In genomic region chr22:42904049-42904448, GRCh38 we compare ENCODE assay signal across 16 cellular contexts. TPM values are rescaled to one million over a fixed set of nuclear protein-coding genes. Genes with fewer than 3 reads are reported as not detected.
DNase-seq lines count a peak whose midpoint lies in the region; ATAC-seq, FAIRE-seq and TF ChIP-seq lines count a peak whose summit lies in the region.
"Had no signal": no experiment of that assay in that cellular context is flagged by ENCODE, and none has a peak within 500 bp of the region (broad histone marks: within the 10 kb centered on the region; RNA-seq: fewer than 3 reads in every experiment).

No MANE protein-coding gene starts in this region.

- 88 to 100% methylated on average over 6 to 12 of the region's 12 CpGs for WGBS in endodermal cell (ENCODE audit: insufficient coverage in 1 of 2, insufficient read length in 1 of 2), 2 experiments

- H3K4me3 Mint-ChIP-seq in endodermal cell (no peak overlapping the region), neural crest cell (no peak overlapping the region)

- peaks cover 26% of the 10 kb centered on the region for H3K36me3 ChIP-seq in endodermal cell (ENCODE audit: control insufficient read depth, insufficient read depth, low read length)

- TF ChIP-seq CTCF in endodermal cell (conservative IDR thresholded peaks at IDR 0.05) (no peak), neural crest cell (conservative IDR thresholded peaks at IDR 0.05) (no peak)

- no peak for TF ChIP-seq POLR2A in GM12892 (IDR thresholded peaks at IDR 0.05; ENCODE audit: low read depth, low read length)

- no peaks in the 10 kb centered on the region for H3K27me3 ChIP-seq in endodermal cell (ENCODE audit: control insufficient read depth, insufficient read depth, low read length, poor library complexity, severe bottlenecking)

- H3K36me3 Mint-ChIP-seq in endodermal cell (ENCODE audit: low read depth) (peaks cover 14% of the 10 kb centered on the region), neural crest cell (ENCODE audit: low read depth) (peaks cover 5% of the 10 kb centered on the region)

- intact Hi-C loops in left ventricle myocardium superior (cut with micrococcal nuclease) (no loop called here), Right ventricle myocardium superior (cut with DNase I) (no loop called here)

- peaks cover 29% of the 10 kb centered on the region for H3K4me1 Mint-ChIP-seq in endodermal cell
- H3K4me1 Mint-ChIP-seq in neural crest cell, result peaks cover 58% of the 10 kb centered on the region

- no peaks in the 10 kb centered on the region for H3K9me3 Mint-ChIP-seq in endodermal cell
- no peaks in the 10 kb centered on the region for H3K9me3 Mint-ChIP-seq in neural crest cell

- H3K9ac ChIP-seq in endodermal cell (ENCODE audit: extremely low read depth, low read length, poor library complexity, severe bottlenecking), result no peak overlapping the region

- H3K4me1 ChIP-seq in endodermal cell (ENCODE audit: control insufficient read depth, insufficient read depth, low read length), result peaks cover 6% of the 10 kb centered on the region

- DNase-seq in left ventricle myocardium superior (peak; percentile 27), Right ventricle myocardium superior (no peak), endodermal cell (no peak), neural crest cell (ENCODE audit: low read depth, low spot score) (no peak), NK-92 (lab: John Stamatoyannopoulos, UW; ENCODE audit: unreplicated experiment) (no peak), GM12892 (ENCODE audit: insufficient read length) (no peak), DMS153 (lab: John Stamatoyannopoulos, UW) (no peak)
- no peak for DNase-seq in stimulated activated CD4-positive, alpha-beta T cell treated with anti-CD3 and anti-CD28 coated beads, Interleukin-4, amount 100 ng/mL, for 4 hours
- DNase-seq: Karpas-422, NCI-H1105 treated with DMSO at 0.1 percent for 48 hours, NCI-H187 treated with DMSO at 0.1 percent for 48 hours, NCI-H2171, NCI-H774, SHP77 had no signal

- no peak overlapping the region for H3K27ac ChIP-seq in endodermal cell (ENCODE audit: low read depth, low read length)

- FAIRE-seq in GM12892 (lab: Jason Lieb, UNC), result no peak
- FAIRE-seq: D721Med, H54 had no signal

- no peak for ATAC-seq in left ventricle myocardium superior
- ATAC-seq in Right ventricle myocardium superior (ENCODE audit: poor library complexity), result no peak

- H3K9me3 ChIP-seq in endodermal cell (ENCODE audit: control insufficient read depth, low read length), result no peaks in the 10 kb centered on the region

- no peak overlapping the region for H3K4me3 ChIP-seq in endodermal cell (ENCODE audit: low read length)

- peak overlapping the region; percentile 48 for H3K27ac Mint-ChIP-seq in endodermal cell
- H3K27ac Mint-ChIP-seq in neural crest cell (ENCODE audit: unreplicated experiment), result peak overlapping the region; percentile 69

- H3K27me3 Mint-ChIP-seq in endodermal cell (ENCODE audit: insufficient read depth) (no peaks in the 10 kb centered on the region), neural crest cell (ENCODE audit: low read depth) (no peaks in the 10 kb centered on the region)

RNA-seq across cellular contexts. Expression of gene ARFGAP3, which starts 47.0 kb away (rescaled TPM):
- 25.8 TPM for total RNA-seq in left ventricle myocardium superior
- total RNA-seq in Right ventricle myocardium superior, result 22.4 TPM
- total RNA-seq in endodermal cell, result 10 to 100 TPM; 20.5 to 36.9 TPM
- polyA plus RNA-seq in endodermal cell (2013, experiment 1 of 2), result 30.6 TPM
- polyA plus RNA-seq in endodermal cell (2013, experiment 2 of 2), result 32.2 TPM
- 28.4 and 29.9 TPM in 2 replicates for total RNA-seq in neural crest cell
- 38.4 TPM for polyA plus RNA-seq in GM12892 (2012; ENCODE audit: missing spikeins)
